Comparison of ENCODE assay signal across 1 cellular context in genomic region chr20:38965264-38965663, GRCh38.
TF ChIP-seq lines count a peak whose summit lies in the region.

No MANE protein-coding gene starts in this region.

TF ChIP-seq in HepG2, 621 proteins besides CTCF, POLR2A, EP300 and RAD21:
- TF ChIP-seq ZBTB49 (CRISPR knock-in tag; IDR thresholded peaks at IDR 0.05; ENCODE audit: borderline replicate concordance) (no peak), ZNF180 (CRISPR knock-in tag; IDR thresholded peaks at IDR 0.05; ENCODE audit: borderline replicate concordance, low read depth) (peak; percentile 97; the same call in 1 of the 2 replicates), KDM1A (CRISPR knock-in tag; IDR thresholded peaks at IDR 0.05) (no peak), U2AF2 (IDR thresholded peaks at IDR 0.05; ENCODE audit: low read depth, low read length) (no peak), FUBP1 (CRISPR knock-in tag; IDR thresholded peaks at IDR 0.05; ENCODE audit: borderline replicate concordance) (no peak)
